ENCODE assay signal across 24 cellular contexts in the genomic region with DNA sequence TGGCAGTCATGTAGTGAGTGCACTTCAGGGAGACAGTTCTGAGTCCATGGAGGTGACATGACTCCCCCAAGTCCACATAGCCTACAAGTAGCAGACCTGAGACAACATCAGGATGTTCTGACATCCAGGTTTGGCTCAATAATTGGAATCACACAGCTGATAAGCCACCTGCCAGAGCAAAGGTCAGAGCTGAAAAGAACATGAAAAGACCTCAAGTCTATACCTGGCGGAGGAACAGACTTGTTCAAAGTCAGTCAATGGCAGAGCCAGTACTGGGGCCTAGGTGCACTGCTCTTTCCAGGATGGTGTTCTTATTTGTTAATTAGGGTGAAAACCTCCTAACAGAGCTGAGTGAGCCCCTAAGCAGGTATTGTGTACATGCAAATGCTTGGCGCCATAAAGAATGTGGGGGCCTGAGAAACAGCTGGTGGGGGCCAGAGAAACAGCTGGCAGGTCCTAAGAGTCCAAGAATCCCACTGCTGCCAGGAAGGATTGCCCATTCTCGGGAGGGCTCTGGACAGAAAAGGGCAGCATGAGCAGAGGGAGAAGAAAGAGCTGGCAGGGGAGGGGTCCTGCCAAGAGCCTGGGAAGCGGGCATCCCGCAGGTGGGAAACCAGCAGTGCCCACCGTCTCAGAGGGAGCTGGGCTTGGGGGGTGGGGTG. TPM values are rescaled to one million over a fixed set of nuclear protein-coding genes. Genes with fewer than 3 reads are reported as not detected.
A peak's percentile ranks its signal among the peaks of the same experiment; 100 is the strongest.
DNase-seq lines count a peak whose midpoint lies in the region; ATAC-seq and TF ChIP-seq lines count a peak whose summit lies in the region.
"Had no signal": no experiment of that assay in that cellular context is flagged by ENCODE, and none has a peak within 500 bp of the region (broad histone marks: within the 10 kb centered on the region; RNA-seq: fewer than 3 reads in every experiment).

No MANE protein-coding gene starts in this region.

- H3K27me3 ChIP-seq in H9 (ENCODE audit: insufficient read depth, low read length) (no peaks in the 10 kb centered on the region), IMR-90 (ENCODE audit: control insufficient read depth, insufficient read depth, low read length) (no peaks in the 10 kb centered on the region), endodermal cell (ENCODE audit: control insufficient read depth, insufficient read depth, low read length, poor library complexity, severe bottlenecking) (no peaks in the 10 kb centered on the region), mesenchymal stem cell (ENCODE audit: control insufficient read depth in 1 of 2, insufficient read depth in 1 of 2, low read length in 2 of 2) (no peaks in the 10 kb centered on the region), PC-3 (ENCODE audit: low read length) (peaks cover 38% of the 10 kb centered on the region; the same call in 1 of the 2 replicates)
- H3K27me3 ChIP-seq: BLaER1 treated with 17β-estradiol and CSF1 and Interleukin-3, amounts not matched to agents 10 nM and 100 nM had no signal

- H2BK5ac ChIP-seq in H9 (ENCODE audit: insufficient read length, low read length) (no peak overlapping the region), IMR-90 (ENCODE audit: low read depth, low read length, poor library complexity, severe bottlenecking) (no peak overlapping the region), mesenchymal stem cell (ENCODE audit: low read depth, low read length, poor library complexity, severe bottlenecking) (no peak overlapping the region)

- H4K91ac ChIP-seq in H9 (ENCODE audit: insufficient read length, low read depth, low read length), result no peak overlapping the region
- H4K91ac ChIP-seq in IMR-90 (ENCODE audit: insufficient read depth, low read depth, low read length), result 0 out of 2 replicates have a peak overlapping the region, but pooled peaks have one; percentile 0
- H4K91ac ChIP-seq in mesenchymal stem cell (ENCODE audit: low read length), result peak overlapping the region; percentile 44

- H3K9me2 ChIP-seq in PC-3 (replicated peaks; ENCODE audit: low read length), result no peaks in the 10 kb centered on the region

- H4K8ac ChIP-seq in H9 (replicated peaks; ENCODE audit: insufficient read length, low read depth, low read length), result no peak overlapping the region
- no peak overlapping the region for H4K8ac ChIP-seq in IMR-90 (ENCODE audit: low read depth in 2 of 2, low read length in 2 of 2)
- H4K8ac ChIP-seq in mesenchymal stem cell (ENCODE audit: low read length), result no peak overlapping the region

- no peak for DNase-seq in H9
- no peak for DNase-seq in IMR-90
- DNase-seq in endodermal cell, result no peak
- DNase-seq in mesenchymal stem cell, result no peak
- DNase-seq in PC-3, result no peak
- DNase-seq in SKM-1 treated with dmso at 0.1 percent for 144 hours (lab: John Stamatoyannopoulos, UW; ENCODE audit: unreplicated experiment), result no peak
- no peak for DNase-seq in T-helper 9 cell
- DNase-seq: AML-193; CD4-positive, alpha-beta T cell; HFFc6; Karpas-422; NCI-H1092 treated with DMSO at 0.1 percent for 48 hours; NCI-H1436 treated with DMSO at 0.1 percent for 48 hours; NCI-H187 treated with DMSO at 0.1 percent for 48 hours; NCI-H2171 treated with DMSO at 0.1 percent for 48 hours; NCI-H345; NCI-H510A treated with DMSO at 0.1 percent for 48 hours; NK-92 treated with Interleukin-12 subunit alpha and Interleukin-12 subunit beta, amount 100 ng/mL, for 24 hours; RPMI8226; SHP77; T-helper 1 cell had no signal

- dilution Hi-C loops in IMR-90 (cut with HindIII; ENCODE audit: low sequenced_read_pairs, unreplicated experiment), result no loop called here

- H3K4me2 ChIP-seq in H9 (ENCODE audit: insufficient read depth, insufficient read length, low read length), result no peak overlapping the region
- no peak overlapping the region for H3K4me2 ChIP-seq in IMR-90 (ENCODE audit: low read depth, low read length)
- H3K4me2 ChIP-seq in mesenchymal stem cell (ENCODE audit: low read length, poor library complexity, severe bottlenecking), result no peak overlapping the region
- H3K4me2 ChIP-seq in PC-3 (ENCODE audit: low read length), result no peak overlapping the region
- H3K4me2 ChIP-seq: A549; BLaER1 treated with 17β-estradiol and CSF1 and Interleukin-3, amounts not matched to agents 10 nM and 100 nM had no signal

- no peak overlapping the region for H3K4ac ChIP-seq in H9 (ENCODE audit: low read depth, low read length)
- no peak overlapping the region; the same call in 1 of the 2 replicates for H3K4ac ChIP-seq in IMR-90 (ENCODE audit: low read depth, low read length)
- peak overlapping the region in 1 of 2 experiments; percentile 30 for H3K4ac ChIP-seq in mesenchymal stem cell (ENCODE audit: low read depth in 1 of 2, low read length in 2 of 2)

- in situ Hi-C loops in IMR-90 (cut with MboI; ENCODE audit: low sequenced_read_pairs), result no loop called here

- H3K79me1 ChIP-seq in H9 (ENCODE audit: insufficient read depth, low read depth, low read length, poor library complexity, severe bottlenecking) (no peaks in the 10 kb centered on the region), IMR-90 (ENCODE audit: low read depth in 1 of 2, low read length in 2 of 2) (no peaks in the 10 kb centered on the region), mesenchymal stem cell (replicated peaks; ENCODE audit: low read length, poor library complexity, severe bottlenecking) (no peaks in the 10 kb centered on the region)

- H2AFZ ChIP-seq in H9 (ENCODE audit: low read length), result no peak overlapping the region
- no peak overlapping the region for H2AFZ ChIP-seq in IMR-90 (replicated peaks; ENCODE audit: low read length, poor library complexity)
- no peak overlapping the region for H2AFZ ChIP-seq in mesenchymal stem cell (ENCODE audit: low read depth, low read length)
- H2AFZ ChIP-seq in PC-3 (ENCODE audit: low read length), result no peak overlapping the region

- H3K9me3 Mint-ChIP-seq in H9 (peaks cover 10% of the 10 kb centered on the region in 2 experiments), endodermal cell (peaks cover 10% of the 10 kb centered on the region)

- no peak for TF ChIP-seq CTCF in H9 (conservative IDR thresholded peaks at IDR 0.05)
- TF ChIP-seq CTCF in IMR-90 (conservative IDR thresholded peaks at IDR 0.05; ENCODE audit: low read depth, low read length), result no peak
- TF ChIP-seq CTCF in endodermal cell (conservative IDR thresholded peaks at IDR 0.05), result no peak
- TF ChIP-seq CTCF in PC-3 (conservative IDR thresholded peaks at IDR 0.05; ENCODE audit: low read depth, low read length), result no peak

- POLR2A ChIA-PET in IMR-90 (lab: Charles Lee; ENCODE audit: unreplicated experiment), result interaction anchor here (0.5 to 0.6 kb wide), 2 partner anchors 19 to 51 kb away, joined by 3 read pairs; no protein-coding TSS in a partner anchor
- POLR2A ChIA-PET in PC-3 (lab: Charles Lee; ENCODE audit: unreplicated experiment), result no interaction called here

- H2AK5ac ChIP-seq in H9 (ENCODE audit: insufficient read length, low read length) (no peak overlapping the region), IMR-90 (ENCODE audit: low read depth, low read length) (peak overlapping the region; percentile 20; the same call in 1 of the 2 replicates), mesenchymal stem cell (ENCODE audit: low read length, severe bottlenecking) (no peak overlapping the region)

- H2BK15ac ChIP-seq in H9 (ENCODE audit: low read depth, low read length) (no peak overlapping the region), IMR-90 (ENCODE audit: low read depth, low read length) (no peak overlapping the region), mesenchymal stem cell (ENCODE audit: low read depth, poor library complexity, severe bottlenecking) (peak overlapping the region; percentile 61)

- H3K79me2 ChIP-seq in H9 (ENCODE audit: insufficient read depth, low read length) (no peaks in the 10 kb centered on the region), PC-3 (ENCODE audit: low read length) (no peaks in the 10 kb centered on the region)

- BruUV-seq in IMR-90 (replicated peaks; lab: Mats Ljungman, UMichigan) (no TSS peak), PC-3 (replicated peaks; lab: Mats Ljungman, UMichigan) (no TSS peak)

- H4K5ac ChIP-seq in H9 (ENCODE audit: insufficient read length, low read depth, low read length), result no peak overlapping the region
- H4K5ac ChIP-seq in IMR-90 (ENCODE audit: low read depth, low read length), result no peak overlapping the region

- H3K23ac ChIP-seq in H9 (ENCODE audit: insufficient read length, low read depth, low read length), result no peak overlapping the region
- H3K23ac ChIP-seq in IMR-90 (ENCODE audit: low read depth, low read length), result no peak overlapping the region
- H3K23ac ChIP-seq in mesenchymal stem cell (ENCODE audit: low read length in 2 of 2), result no peak overlapping the region

- H3K4me3 ChIP-seq in IMR-90 (ENCODE audit: insufficient read depth, low read depth, low read length) (no peak overlapping the region), endodermal cell (ENCODE audit: low read length) (no peak overlapping the region), mesenchymal stem cell (ENCODE audit: insufficient read depth in 1 of 2, low read depth in 1 of 2, low read length in 2 of 2) (no peak overlapping the region), PC-3 (ENCODE audit: low read length) (no peak overlapping the region)
- H3K4me3 ChIP-seq: A549; BLaER1 treated with 17β-estradiol and CSF1 and Interleukin-3, amounts not matched to agents 10 nM and 100 nM had no signal

- H3K36me3 ChIP-seq in IMR-90 (ENCODE audit: control insufficient read depth, insufficient read depth, low read length) (peaks cover 3% of the 10 kb centered on the region; the same call in 1 of the 2 replicates), endodermal cell (ENCODE audit: control insufficient read depth, insufficient read depth, low read length) (no peaks in the 10 kb centered on the region), mesenchymal stem cell (ENCODE audit: control insufficient read depth in 1 of 2, insufficient read depth in 2 of 2, low read depth in 1 of 2, low read length in 2 of 2) (peaks cover 0 to 76% of the 10 kb centered on the region in 2 experiments), PC-3 (ENCODE audit: low read depth, low read length) (no peaks in the 10 kb centered on the region)
- H3K36me3 ChIP-seq: BLaER1 treated with 17β-estradiol and CSF1 and Interleukin-3, amounts not matched to agents 10 nM and 100 nM had no signal

- no peak overlapping the region for H3T11ph ChIP-seq in H9 (ENCODE audit: low read length)

- H3K27me3 Mint-ChIP-seq in H9 (ENCODE audit: low read depth) (no peaks in the 10 kb centered on the region; the same call in none of the 2 replicates), endodermal cell (ENCODE audit: insufficient read depth) (no peaks in the 10 kb centered on the region)

- no peak overlapping the region for H2BK20ac ChIP-seq in H9 (ENCODE audit: low read depth, low read length, poor library complexity, severe bottlenecking)
- H2BK20ac ChIP-seq in IMR-90 (ENCODE audit: low read depth, low read length), result no peak overlapping the region

- H3K56ac ChIP-seq in H9 (ENCODE audit: insufficient read length, low read depth, low read length), result no peak overlapping the region
- no peak overlapping the region for H3K56ac ChIP-seq in IMR-90 (ENCODE audit: extremely low read depth, insufficient read depth, low read length)

- CTCF ChIA-PET in IMR-90 (lab: Yijun Ruan, JAX) (no interaction called here), PC-3 (lab: Charles Lee) (no interaction called here)

- H3K4me3 Mint-ChIP-seq in H9 (no peak overlapping the region; a peak in 2 of 5 replicates), endodermal cell (no peak overlapping the region)
- H3K4me3 Mint-ChIP-seq: CD4-positive, alpha-beta T cell; HFFc6 had no signal

- H2BK120ac ChIP-seq in H9 (ENCODE audit: low read depth, low read length, poor library complexity, severe bottlenecking) (no peak overlapping the region), IMR-90 (ENCODE audit: low read depth, low read length) (no peak overlapping the region; the same call in 1 of the 2 replicates), mesenchymal stem cell (ENCODE audit: low read depth, low read length) (no peak overlapping the region)

- H3K4me1 Mint-ChIP-seq in H9, result peaks cover 35 to 49% of the 10 kb centered on the region in 2 experiments
- peaks cover 25% of the 10 kb centered on the region for H3K4me1 Mint-ChIP-seq in endodermal cell

- H3K27ac Mint-ChIP-seq in H9, result peak overlapping the region; percentile 69 to 95 (median 80)
- peak overlapping the region; percentile 67 for H3K27ac Mint-ChIP-seq in endodermal cell
- H3K27ac Mint-ChIP-seq: CD4-positive, alpha-beta T cell; HFFc6 had no signal

- H3K14ac ChIP-seq in H9 (ENCODE audit: insufficient read depth, low read length) (no peak overlapping the region; the same call in 1 of the 2 replicates), IMR-90 (replicated peaks; ENCODE audit: low read depth, low read length) (no peak overlapping the region), mesenchymal stem cell (ENCODE audit: low read length in 2 of 2) (no peak overlapping the region)

- peaks cover 3 to 12% (median 8%) of the 10 kb centered on the region in 3 experiments; a peak in 6 of 7 replicates for H3K36me3 Mint-ChIP-seq in H9 (ENCODE audit: insufficient read depth in 1 of 3, low read depth in 3 of 3)
- H3K36me3 Mint-ChIP-seq in endodermal cell (ENCODE audit: low read depth), result peaks cover 2% of the 10 kb centered on the region

- TF ChIP-seq RAD21 in IMR-90 (IDR thresholded peaks at IDR 0.05; ENCODE audit: low read length), result no peak

- H3K18ac ChIP-seq in H9 (ENCODE audit: insufficient read length, low read depth, low read length), result no peak overlapping the region
- no peak overlapping the region for H3K18ac ChIP-seq in IMR-90 (ENCODE audit: low read depth, low read length)
- H3K18ac ChIP-seq in mesenchymal stem cell (ENCODE audit: low read depth in 1 of 2, low read length in 2 of 2), result peak overlapping the region; percentile 28 to 67

- no peak for ATAC-seq in IMR-90 (ENCODE audit: low read depth)
- no peak for ATAC-seq in PC-3
- ATAC-seq: A549 had no signal

- no peak overlapping the region for H2BK12ac ChIP-seq in H9 (ENCODE audit: insufficient read length, low read depth, low read length)
- peak overlapping the region in 1 of 2 experiments; percentile 38 for H2BK12ac ChIP-seq in mesenchymal stem cell (ENCODE audit: low read length in 2 of 2)

- no CpG with 5 or more reads among the region's 6 CpGs for WGBS in H9 (ENCODE audit: extremely low coverage, insufficient read length, low lambda C conversion rate)
- WGBS in IMR-90 (ENCODE audit: extremely low coverage in 2 of 2, insufficient read length in 1 of 2), 2 experiments, result 71% methylated on average over 3 of the region's 6 CpGs; no CpG with 5 or more reads in 1 of the 2 experiments
- 57 to 64% methylated on average over 5 to 6 of the region's 6 CpGs for WGBS in endodermal cell (ENCODE audit: insufficient coverage in 1 of 2, insufficient read length in 1 of 2), 2 experiments
- 84% methylated on average over 6 of the region's 6 CpGs for WGBS in mesenchymal stem cell

- no peaks in the 10 kb centered on the region for H3F3A ChIP-seq in PC-3 (ENCODE audit: low read length, unreplicated experiment)

- TF ChIP-seq POLR2A in IMR-90 (IDR thresholded peaks at IDR 0.05; ENCODE audit: low read depth, low read length), result no peak

- no peak overlapping the region for H3K9ac ChIP-seq in H9 (ENCODE audit: extremely low read depth, insufficient read length, low read length)
- no peak overlapping the region for H3K9ac ChIP-seq in IMR-90 (ENCODE audit: low read depth, low read length)
- no peak overlapping the region for H3K9ac ChIP-seq in endodermal cell (ENCODE audit: extremely low read depth, low read length, poor library complexity, severe bottlenecking)
- no peak overlapping the region for H3K9ac ChIP-seq in mesenchymal stem cell (ENCODE audit: low read length)
- H3K9ac ChIP-seq in PC-3 (ENCODE audit: low read length), result no peak overlapping the region
- H3K9ac ChIP-seq: BLaER1 treated with 17β-estradiol and CSF1 and Interleukin-3, amounts not matched to agents 10 nM and 100 nM had no signal

- no peak overlapping the region for H2AK9ac ChIP-seq in IMR-90 (replicated peaks; ENCODE audit: low read depth, low read length, poor library complexity)

- H4K20me1 ChIP-seq in H9 (ENCODE audit: control insufficient read depth, insufficient read depth, insufficient read length), result no peaks in the 10 kb centered on the region
- H4K20me1 ChIP-seq in IMR-90 (ENCODE audit: insufficient read depth, low read length), result no peaks in the 10 kb centered on the region
- no peaks in the 10 kb centered on the region for H4K20me1 ChIP-seq in PC-3 (ENCODE audit: low read length)
- H4K20me1 ChIP-seq: BLaER1 treated with 17β-estradiol and CSF1 and Interleukin-3, amounts not matched to agents 10 nM and 100 nM had no signal

- intact Hi-C loops in IMR-90 (cut with micrococcal nuclease) (no loop called here), PC-3 (cut with micrococcal nuclease) (no loop called here)

- peaks cover 7% of the 10 kb centered on the region for H3K4me1 ChIP-seq in H9 (ENCODE audit: insufficient read depth, low read length)
- H3K4me1 ChIP-seq in IMR-90 (ENCODE audit: control insufficient read depth, insufficient read depth, low read length), result peaks cover 2% of the 10 kb centered on the region; the same call in 1 of the 2 replicates
- peaks cover 9% of the 10 kb centered on the region for H3K4me1 ChIP-seq in endodermal cell (ENCODE audit: control insufficient read depth, insufficient read depth, low read length)
- peaks cover 2% of the 10 kb centered on the region for H3K4me1 ChIP-seq in mesenchymal stem cell (ENCODE audit: control insufficient read depth, insufficient read depth, low read depth, low read length)
- no peaks in the 10 kb centered on the region for H3K4me1 ChIP-seq in PC-3 (ENCODE audit: insufficient read depth, low read length)
- H3K4me1 ChIP-seq: A549; BLaER1 treated with 17β-estradiol and CSF1 and Interleukin-3, amounts not matched to agents 10 nM and 100 nM had no signal

- H3K9me3 ChIP-seq in H9 (ENCODE audit: control insufficient read depth, low read depth, low read length) (no peaks in the 10 kb centered on the region), IMR-90 (ENCODE audit: control insufficient read depth, insufficient read depth, low read length) (peaks cover 5% of the 10 kb centered on the region), endodermal cell (ENCODE audit: control insufficient read depth, low read length) (peaks cover 11% of the 10 kb centered on the region), mesenchymal stem cell (ENCODE audit: control insufficient read depth, low read length) (peaks cover 11% of the 10 kb centered on the region), PC-3 (ENCODE audit: low read length) (peaks cover 1% of the 10 kb centered on the region; the same call in 1 of the 2 replicates)

- H3K23me2 ChIP-seq in H9 (ENCODE audit: insufficient read length, low read depth, low read length, poor library complexity, severe bottlenecking), result no peaks in the 10 kb centered on the region

- H3K27ac ChIP-seq in H9 (ENCODE audit: insufficient read length, low read depth, low read length), result no peak overlapping the region
- H3K27ac ChIP-seq in IMR-90 (ENCODE audit: insufficient read depth, low read length), result no peak overlapping the region
- peak overlapping the region; percentile 85 for H3K27ac ChIP-seq in endodermal cell (ENCODE audit: low read depth, low read length)
- H3K27ac ChIP-seq in mesenchymal stem cell (ENCODE audit: low read length, poor library complexity, severe bottlenecking), result no peak overlapping the region
- H3K27ac ChIP-seq in PC-3 (ENCODE audit: low read length), result no peak overlapping the region
- H3K27ac ChIP-seq: A549; BLaER1 treated with 17β-estradiol and CSF1 and Interleukin-3, amounts not matched to agents 10 nM and 100 nM had no signal

- H3K9me1 ChIP-seq in IMR-90 (ENCODE audit: insufficient read depth, low read length), result no peaks in the 10 kb centered on the region; the same call in 1 of the 2 replicates

RNA-seq across cellular contexts. Expression of a gene that starts 17.1 kb away (rescaled TPM):
- total RNA-seq in H9 (2021) (1.0 and 1.1 TPM in 2 replicates), IMR-90 (2012; rRNA removed) (13.1 TPM in 2 replicates), endodermal cell (under 1 TPM; 0.09 to 0.57 TPM), PC-3 (2014; rRNA removed) (0.07 TPM in 1 of 2 replicates, not detected in the other)
- 14.7 and 16.2 TPM in 2 replicates for polyA plus RNA-seq in IMR-90 (2012; rRNA removed)
- polyA plus RNA-seq in IMR-90 (2012; cell fraction: cytosol; rRNA removed), result 23.1 and 36.2 TPM in 2 replicates
- 15.5 and 19.8 TPM in 2 replicates for polyA plus RNA-seq in IMR-90 (2012; cell fraction: nucleus; rRNA removed; ENCODE audit: low replicate concordance)
- polyA plus RNA-seq in endodermal cell (2013, experiment 1 of 2), result 13.5 TPM
- 8.5 TPM for polyA plus RNA-seq in endodermal cell (2013, experiment 2 of 2)
- polyA plus RNA-seq in mesenchymal stem cell (2013, experiment 1 of 2), result 57.8 TPM
- 58.9 TPM for polyA plus RNA-seq in mesenchymal stem cell (2013, experiment 2 of 2)
- total RNA-seq: CD4-positive, alpha-beta T cell; SK-MEL-5 had no signal

Comparison
In these comparisons a context has a peak if more than half of its experiments do, and no peak if none do; other contexts are left out.
1. H3K18ac ChIP-seq: peak in mesenchymal stem cell (2 of 2); none in H9 (single experiment) and IMR-90 (single experiment).